ENCODE assay signal across 17 cellular contexts in the genomic region with DNA sequence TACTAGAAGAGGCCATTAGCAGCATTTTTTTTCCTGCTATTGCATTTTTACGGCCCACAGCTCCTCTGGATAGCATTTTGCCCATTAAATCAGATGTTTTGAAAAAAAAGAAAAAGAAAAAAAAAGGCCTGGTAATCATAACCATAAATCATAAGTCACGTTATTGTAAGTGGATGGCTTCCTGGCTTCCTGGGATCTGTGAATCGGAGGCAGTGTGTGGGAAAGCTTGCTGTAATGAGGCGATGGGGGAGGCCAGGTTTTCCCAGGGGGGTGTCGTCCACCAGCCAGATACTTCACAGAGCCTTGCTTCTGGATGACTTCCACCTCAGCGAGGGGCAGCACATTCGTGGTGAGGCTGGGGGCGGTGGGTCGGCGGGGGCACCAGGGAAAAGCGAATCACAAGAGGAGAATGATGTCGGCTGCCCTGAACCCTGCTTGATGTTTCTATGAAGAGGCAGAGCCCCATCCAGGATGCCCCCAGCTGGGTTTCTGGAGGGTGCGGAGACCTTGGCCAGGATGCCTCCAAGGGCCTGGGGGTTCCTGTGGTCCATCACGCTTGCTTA.
DNase-seq lines count a peak whose midpoint lies in the region; TF ChIP-seq lines count a peak whose summit lies in the region.
"Had no signal": no experiment of that assay in that cellular context is flagged by ENCODE, and none has a peak within 500 bp of the region (broad histone marks: within the 10 kb centered on the region; RNA-seq: fewer than 3 reads in every experiment).

No MANE protein-coding gene starts in this region.

- no peak overlapping the region for H3K4me3 Mint-ChIP-seq in chondrocyte (ENCODE audit: unreplicated experiment)
- no peak overlapping the region for H3K4me3 Mint-ChIP-seq in mesothelial cell of epicardium
- H3K4me3 Mint-ChIP-seq in CD14-positive monocyte: no peak overlapping the region
- H3K4me3 Mint-ChIP-seq: B cell; CD4-positive, CD25-positive, alpha-beta regulatory T cell had no signal

- H3K36me3 Mint-ChIP-seq in chondrocyte (ENCODE audit: low read depth): peaks cover 1% of the 10 kb centered on the region
- H3K36me3 Mint-ChIP-seq in mesothelial cell of epicardium: no peaks in the 10 kb centered on the region
- H3K36me3 Mint-ChIP-seq in CD14-positive monocyte: no peaks in the 10 kb centered on the region
- H3K36me3 Mint-ChIP-seq: CD4-positive, CD25-positive, alpha-beta regulatory T cell had no signal

- peaks cover 1% of the 10 kb centered on the region for H3K9me3 Mint-ChIP-seq in chondrocyte (ENCODE audit: low read depth)
- H3K9me3 Mint-ChIP-seq in mesothelial cell of epicardium: no peaks in the 10 kb centered on the region
- peaks cover 0 to 3% (median 0%) of the 10 kb centered on the region in 7 donors for H3K9me3 Mint-ChIP-seq in CD14-positive monocyte
- H3K9me3 Mint-ChIP-seq: CD4-positive, CD25-positive, alpha-beta regulatory T cell had no signal

- H3K27me3 Mint-ChIP-seq in chondrocyte (ENCODE audit: low read depth) (peaks cover 38% of the 10 kb centered on the region), mesothelial cell of epicardium (ENCODE audit: low read depth) (peaks cover 23% of the 10 kb centered on the region), CD14-positive monocyte (ENCODE audit: low read depth in 3 of 3) (peaks cover 7 to 37% (median 20%) of the 10 kb centered on the region in 3 donors)

- no peak for TF ChIP-seq CTCF in chondrocyte (IDR thresholded peaks at IDR 0.05)
- no peak for TF ChIP-seq CTCF in mesothelial cell of epicardium (IDR thresholded peaks at IDR 0.05; ENCODE audit: unreplicated experiment)
- no peak for TF ChIP-seq CTCF in CD14-positive monocyte (IDR thresholded peaks at IDR 0.05)

- intact Hi-C loops in CD14-positive monocyte (cut with micrococcal nuclease): no loop called here

- peak; percentile 53 for DNase-seq in activated effector memory CD4-positive, alpha-beta T cell treated with anti-CD3 and anti-CD28 coated beads, Interleukin-2, amount 50 U/mL, for 16 hours
- DNase-seq in activated effector memory CD4-positive, alpha-beta T cell treated with Interleukin-2 at 50 U/mL for 16 hours: no peak
- peak; percentile 48 for DNase-seq in chondrocyte (ENCODE audit: low spot score)
- DNase-seq in mesothelial cell of epicardium (ENCODE audit: low spot score in 2 of 2, unreplicated experiment in 2 of 2): no peak
- DNase-seq in NCI-H1092 treated with DMSO at 0.1 percent for 48 hours (lab: John Stamatoyannopoulos, UW): no peak
- no peak for DNase-seq in kidney tubule cell (ENCODE audit: low spot score)
- DNase-seq in CD14-positive monocyte (ENCODE audit: low spot score): no peak
- no peak for DNase-seq in putamen (ENCODE audit: low spot score)
- DNase-seq: CD4-positive, CD25-positive, alpha-beta regulatory T cell; COR-L47; H7; NCI-H1436; NCI-H1930; NCI-H446 treated with DMSO at 0.1 percent for 48 hours; NK-92 treated with Interleukin-12 subunit alpha and Interleukin-12 subunit beta, amount 100 ng/mL, for 24 hours; Right ventricle myocardium superior had no signal

- no peaks in the 10 kb centered on the region for H3K4me1 Mint-ChIP-seq in chondrocyte (ENCODE audit: low read depth)
- H3K4me1 Mint-ChIP-seq in mesothelial cell of epicardium: peaks cover 10% of the 10 kb centered on the region
- H3K4me1 Mint-ChIP-seq in CD14-positive monocyte: no peaks in the 10 kb centered on the region
- H3K4me1 Mint-ChIP-seq: B cell had no signal

- H3K27ac Mint-ChIP-seq in chondrocyte (ENCODE audit: unreplicated experiment): no peak overlapping the region
- H3K27ac Mint-ChIP-seq in mesothelial cell of epicardium: peak overlapping the region; percentile 69
- H3K27ac Mint-ChIP-seq in CD14-positive monocyte: no peak overlapping the region
- H3K27ac Mint-ChIP-seq: B cell; CD4-positive, CD25-positive, alpha-beta regulatory T cell had no signal

Comparison
In these comparisons a context has a peak if more than half of its experiments do, and no peak if none do; other contexts are left out.
1. DNase-seq: peak in activated effector memory CD4-positive, alpha-beta T cell treated with anti-CD3 and anti-CD28 coated beads, Interleukin-2, amount 50 U/mL, for 16 hours (single experiment) and chondrocyte (single experiment); none in activated effector memory CD4-positive, alpha-beta T cell treated with Interleukin-2 at 50 U/mL for 16 hours (single experiment), mesothelial cell of epicardium (0 of 2), NCI-H1092 treated with DMSO at 0.1 percent for 48 hours (single experiment), kidney tubule cell (single experiment), CD14-positive monocyte (single experiment) and putamen (single experiment).